In the genomic region with DNA sequence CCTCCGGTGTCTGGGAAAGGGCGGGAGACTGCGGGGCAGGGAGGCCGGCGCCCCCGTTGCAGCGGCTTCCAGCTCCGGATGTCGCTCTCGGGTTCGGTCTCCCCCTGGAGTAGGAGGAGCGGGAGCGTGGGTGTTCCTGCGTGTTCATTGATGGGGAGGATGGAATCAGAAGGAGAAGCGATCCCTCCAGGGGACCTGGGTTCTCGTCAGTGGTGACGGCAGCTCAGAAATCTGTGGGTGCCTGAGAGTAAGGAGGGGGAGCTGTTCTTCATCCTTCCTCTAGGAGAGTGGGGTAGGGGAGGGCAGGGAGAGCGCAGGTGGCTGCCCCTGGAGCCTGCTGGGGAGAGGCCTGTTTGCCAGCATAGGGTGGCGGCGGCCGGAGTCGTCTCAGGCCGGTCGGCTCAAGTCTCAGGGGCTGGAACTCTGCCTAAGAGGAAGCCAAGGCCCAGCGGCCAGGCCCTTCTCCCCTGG, we compare ENCODE assay signal across 8 cellular contexts. TPM values are rescaled to one million over a fixed set of nuclear protein-coding genes. Genes with fewer than 3 reads are reported as not detected.
DNase-seq lines count a peak whose midpoint lies in the region; ATAC-seq and TF ChIP-seq lines count a peak whose summit lies in the region.

No MANE protein-coding gene starts in this region.

- H3K36me3 Mint-ChIP-seq in nephron (ENCODE audit: low read depth): no peaks in the 10 kb centered on the region

- ATAC-seq in HG03354 (IDR thresholded peaks at IDR 0.05; ENCODE audit: poor library complexity, severe bottlenecking, unreplicated experiment) (no peak), GM21447 (IDR thresholded peaks at IDR 0.05; ENCODE audit: unreplicated experiment) (no peak)

- H3K4me3 ChIP-seq in fibroblast of mammary gland (ENCODE audit: control insufficient read depth, low read depth, low read length): peak overlapping the region; percentile 84

- DNase-seq in EL (peak; percentile 77), Kasumi-1 (lab: John Stamatoyannopoulos, UW) (peak; percentile 19 to 27), activated T-cell treated with anti-CD3 and anti-CD28 coated beads for 48 hours (ENCODE audit: low read depth) (peak; percentile 37), fibroblast of mammary gland (ENCODE audit: low read depth) (peak; percentile 58)

- peaks cover 67% of the 10 kb centered on the region for H3K27me3 Mint-ChIP-seq in nephron (ENCODE audit: low read depth)

- peaks cover 27% of the 10 kb centered on the region for H3K4me1 Mint-ChIP-seq in nephron

- TF ChIP-seq CTCF in fibroblast of mammary gland (conservative IDR thresholded peaks at IDR 0.05; ENCODE audit: control insufficient read depth, insufficient read depth, low read depth, low read length) (no peak), nephron (IDR thresholded peaks at IDR 0.05; ENCODE audit: unreplicated experiment in 3 of 3) (no peak)

- peaks cover 3% of the 10 kb centered on the region for H3K9me3 Mint-ChIP-seq in nephron

- H3K4me3 Mint-ChIP-seq in nephron: peak overlapping the region; percentile 89 to 94 (median 92)

- peak overlapping the region; percentile 27 for H3K27ac ChIP-seq in temporal lobe (ENCODE audit: low read depth, low read length)

- peak overlapping the region; percentile 51 to 59 (median 53) for H3K27ac Mint-ChIP-seq in nephron

RNA-seq across cellular contexts. Expression of gene UBASH3B, which starts 1.1 kb away (rescaled TPM):
- total RNA-seq in temporal lobe: 14.3 TPM

Comparison
In these comparisons a context has a peak if more than half of its experiments do, and no peak if none do; other contexts are left out.
1. DNase-seq: peak in every context shown above with its lines; median percentile 77 in EL; 58 in fibroblast of mammary gland; 37 in activated T-cell treated with anti-CD3 and anti-CD28 coated beads for 48 hours; 23 in Kasumi-1.